Comparison of ENCODE assay signal across 1 cellular context in genomic region chr12:12403264-12404248, GRCh38.
TF ChIP-seq lines count a peak whose summit lies in the region.

No MANE protein-coding gene starts in this region.

TF ChIP-seq in HepG2, 621 proteins besides CTCF, POLR2A, EP300 and RAD21 (continued from another document and continues in another):
- TF ChIP-seq ZNF770 (CRISPR knock-in tag; IDR thresholded peaks at IDR 0.05) (no peak), ZMYM3 (CRISPR knock-in tag; IDR thresholded peaks at IDR 0.05) (peak; percentile 37; the same call in 1 of the 2 replicates), RXRB (CRISPR knock-in tag; IDR thresholded peaks at IDR 0.05; ENCODE audit: borderline replicate concordance) (peak; percentile 44; the same call in 1 of the 2 replicates), ZNF800 (CRISPR knock-in tag; IDR thresholded peaks at IDR 0.05) (0 out of 2 replicates have a peak, but pooled peaks have one; percentile 27), POLR2G (IDR thresholded peaks at IDR 0.05; ENCODE audit: low read depth, low read length) (peak; percentile 47; the same call in 1 of the 2 replicates), ZNF232 (CRISPR knock-in tag; IDR thresholded peaks at IDR 0.05; ENCODE audit: borderline replicate concordance) (no peak), ARID2 (CRISPR knock-in tag; IDR thresholded peaks at IDR 0.05; ENCODE audit: borderline replicate concordance) (no peak), ZNF276 (CRISPR knock-in tag; IDR thresholded peaks at IDR 0.05; ENCODE audit: low read depth) (no peak), POGK (CRISPR knock-in tag; conservative IDR thresholded peaks at IDR 0.05) (peak; percentile 56; the same call in 1 of the 2 replicates), SNAPC2 (CRISPR knock-in tag; IDR thresholded peaks at IDR 0.05) (0 out of 2 replicates have a peak, but pooled peaks have one; percentile 31), AGO1 (IDR thresholded peaks at IDR 0.05; ENCODE audit: low read depth, low read length, poor library complexity, severe bottlenecking) (no peak), KAT8 (CRISPR knock-in tag; IDR thresholded peaks at IDR 0.05) (peak; percentile 52; the same call in 1 of the 2 replicates), ZNF335 (CRISPR knock-in tag; IDR thresholded peaks at IDR 0.05) (no peak), NFYC (CRISPR knock-in tag; IDR thresholded peaks at IDR 0.05) (no peak; the same call in 1 of the 2 replicates), ZNF282 (IDR thresholded peaks at IDR 0.05; ENCODE audit: partially characterized antibody) (no peak), PCBP2 (optimal IDR thresholded peaks at IDR 0.05; ENCODE audit: low read depth, low read length, poor library complexity, severe bottlenecking) (no peak), ZBTB20 (CRISPR knock-in tag; IDR thresholded peaks at IDR 0.05; ENCODE audit: borderline replicate concordance, low read depth) (peak; percentile 25; the same call in 1 of the 2 replicates), TBX2 (CRISPR knock-in tag; IDR thresholded peaks at IDR 0.05; ENCODE audit: borderline replicate concordance) (peak; percentile 77), NCOR1 (IDR thresholded peaks at IDR 0.05; ENCODE audit: borderline replicate concordance, low read length) (peak; percentile 94; the same call in 1 of the 2 replicates), TCF7L2 (IDR thresholded peaks at IDR 0.05; ENCODE audit: low read depth, low read length) (peak; percentile 89), ZNF275 (CRISPR knock-in tag; IDR thresholded peaks at IDR 0.05; ENCODE audit: borderline replicate concordance) (no peak), RXRA (CRISPR knock-in tag; IDR thresholded peaks at IDR 0.05) (no peak), PBX2 (CRISPR knock-in tag; IDR thresholded peaks at IDR 0.05) (0 out of 2 replicates have a peak, but pooled peaks have one; percentile 23), ZNF318 (CRISPR knock-in tag; IDR thresholded peaks at IDR 0.05) (no peak), PHF21A (CRISPR knock-in tag; IDR thresholded peaks at IDR 0.05) (peak; percentile 85), CREM (IDR thresholded peaks at IDR 0.05) (peak; percentile 97), CREM (CRISPR knock-in tag; IDR thresholded peaks at IDR 0.05) (no peak), TFDP1 (CRISPR knock-in tag; IDR thresholded peaks at IDR 0.05; ENCODE audit: borderline replicate concordance) (peak; percentile 89; the same call in 1 of the 2 replicates), ZNF362 (CRISPR knock-in tag; IDR thresholded peaks at IDR 0.05; ENCODE audit: borderline replicate concordance) (peak; percentile 66), ZBTB34 (CRISPR knock-in tag; IDR thresholded peaks at IDR 0.05) (no peak), CREBL2 (CRISPR knock-in tag; IDR thresholded peaks at IDR 0.05; ENCODE audit: borderline replicate concordance) (no peak), THAP11 (CRISPR knock-in tag; IDR thresholded peaks at IDR 0.05) (peak; percentile 36; the same call in 1 of the 2 replicates)
